17 cellular contexts compared by ENCODE assay signal in genomic region chr2:182378759-182379158, GRCh38. TPM values are rescaled to one million over a fixed set of nuclear protein-coding genes. Genes with fewer than 3 reads are reported as not detected.
A peak's percentile ranks its signal among the peaks of the same experiment; 100 is the strongest.
DNase-seq lines count a peak whose midpoint lies in the region; ATAC-seq and TF ChIP-seq lines count a peak whose summit lies in the region.
"Had no signal": no experiment of that assay in that cellular context is flagged by ENCODE, and none has a peak within 500 bp of the region (broad histone marks: within the 10 kb centered on the region; RNA-seq: fewer than 3 reads in every experiment).

No MANE protein-coding gene starts in this region.

- no peaks in the 10 kb centered on the region for H3K36me3 ChIP-seq in A673 (ENCODE audit: insufficient read depth, low read length, poor library complexity, severe bottlenecking)
- peaks cover 8% of the 10 kb centered on the region for H3K36me3 ChIP-seq in adipocyte (ENCODE audit: control insufficient read depth, insufficient read depth, low read length, severe bottlenecking)
- peaks cover 3% of the 10 kb centered on the region for H3K36me3 ChIP-seq in left ventricle myocardium inferior
- no peaks in the 10 kb centered on the region for H3K36me3 ChIP-seq in sigmoid colon
- no peaks in the 10 kb centered on the region for H3K36me3 ChIP-seq in neuronal stem cell (replicated peaks in 1 of 2; ENCODE audit: control insufficient read depth in 2 of 2, insufficient read depth in 2 of 2, low read length in 2 of 2)
- H3K36me3 ChIP-seq: BE2C had no signal

- no peak overlapping the region for H2AK5ac ChIP-seq in neuronal stem cell (ENCODE audit: low read depth, low read length)

- 37 to 49% methylated on average over 2 of the region's 2 CpGs for WGBS in sigmoid colon, 2 donors
- WGBS in neuronal stem cell (ENCODE audit: extremely low coverage in 2 of 2, insufficient read length in 2 of 2, insufficient replicate concordance in 1 of 2), 2 donors: no CpG with 5 or more reads among the region's 2 CpGs

- H3K4me2 ChIP-seq in neuronal stem cell (ENCODE audit: insufficient read depth, low read length, poor library complexity, severe bottlenecking): no peak overlapping the region

- H2BK15ac ChIP-seq in neuronal stem cell (ENCODE audit: low read length): no peak overlapping the region

- H3K23ac ChIP-seq in neuronal stem cell (ENCODE audit: low read depth, low read length, poor library complexity): no peak overlapping the region

- no peak for DNase-seq in A673 (ENCODE audit: low spot score)
- no peak for DNase-seq in adipocyte (ENCODE audit: low read depth)
- no peak for DNase-seq in left ventricle myocardium inferior
- no peak for DNase-seq in sigmoid colon
- no peak for DNase-seq in neuronal stem cell (ENCODE audit: low spot score)
- no peak for DNase-seq in glomerular visceral epithelial cell (ENCODE audit: extremely low spot score)
- DNase-seq: BE2C; CD4-positive, alpha-beta memory T cell; NCI-H2107; NCI-H226; NCI-H526; NK-92 treated with Interleukin-12 subunit alpha and Interleukin-12 subunit beta, amount 100 ng/mL, for 24 hours; OCI-M1 had no signal

- no peak overlapping the region for H4K91ac ChIP-seq in neuronal stem cell (ENCODE audit: low read depth, low read length, poor library complexity)

- TF ChIP-seq POLR2A in sigmoid colon (IDR thresholded peaks at IDR 0.05): no peak

- no peak overlapping the region for H4K8ac ChIP-seq in neuronal stem cell (ENCODE audit: low read depth, low read length)

- no peak overlapping the region for H3K14ac ChIP-seq in neuronal stem cell (ENCODE audit: low read length)

- no peak overlapping the region for H2BK5ac ChIP-seq in neuronal stem cell (ENCODE audit: low read length)

- H2BK12ac ChIP-seq in neuronal stem cell (ENCODE audit: low read length): no peak overlapping the region

- no peak for ATAC-seq in HG03175 (IDR thresholded peaks at IDR 0.05; ENCODE audit: unreplicated experiment)
- ATAC-seq: K562 had no signal

- H3K4ac ChIP-seq in neuronal stem cell (ENCODE audit: low read length): no peak overlapping the region

- POLR2A ChIA-PET in A673 (lab: Charles Lee; ENCODE audit: low non-redundant PET): no interaction called here

- peak overlapping the region; percentile 14 for H3K9ac ChIP-seq in adipocyte (ENCODE audit: low read length)
- no peak overlapping the region for H3K9ac ChIP-seq in neuronal stem cell (ENCODE audit: low read depth, low read length, poor library complexity)

- H3K18ac ChIP-seq in neuronal stem cell (ENCODE audit: low read length): no peak overlapping the region

- H3K27ac ChIP-seq in A673 (ENCODE audit: low read depth, low read length, poor library complexity, severe bottlenecking) (peak overlapping the region; percentile 59), left ventricle myocardium inferior (replicated peaks) (peak overlapping the region; percentile 59), sigmoid colon (peak overlapping the region in 3 of 4 donors; percentile 12 to 25 (median 15)), neuronal stem cell (replicated peaks; ENCODE audit: low read length) (no peak overlapping the region)
- H3K27ac ChIP-seq: RWPE1 had no signal

- H3K4me3 ChIP-seq in A673 (ENCODE audit: low read depth, low read length, poor library complexity, severe bottlenecking) (no peak overlapping the region), adipocyte (ENCODE audit: low read length) (peak overlapping the region; percentile 55), left ventricle myocardium inferior (no peak overlapping the region), sigmoid colon (no peak overlapping the region), neuronal stem cell (ENCODE audit: low read length in 2 of 2) (no peak overlapping the region)
- H3K4me3 ChIP-seq: K562 had no signal

- intact Hi-C loops in A673 (cut with micrococcal nuclease; ENCODE audit: unreplicated experiment): loop anchor here (10.0 kb wide), 1 partner anchor 184 kb away; no protein-coding TSS in a partner anchor
- intact Hi-C loops in left ventricle myocardium inferior (cut with micrococcal nuclease): no loop called here
- intact Hi-C loops in sigmoid colon (cut with DNase I): no loop called here

- no peak overlapping the region for H2AFZ ChIP-seq in neuronal stem cell (ENCODE audit: low read length)

- TF ChIP-seq CTCF in A673 (conservative IDR thresholded peaks at IDR 0.05; ENCODE audit: low read depth, low read length): no peak
- no peak for TF ChIP-seq CTCF in left ventricle myocardium inferior (IDR thresholded peaks at IDR 0.05; ENCODE audit: borderline replicate concordance)
- TF ChIP-seq CTCF in sigmoid colon (IDR thresholded peaks at IDR 0.05): no peak

- H3K9me3 ChIP-seq in A673 (ENCODE audit: low read depth, low read length, poor library complexity, severe bottlenecking): peaks cover 28% of the 10 kb centered on the region
- H3K9me3 ChIP-seq in adipocyte (ENCODE audit: control insufficient read depth, low read length): peaks cover 28% of the 10 kb centered on the region
- H3K9me3 ChIP-seq in left ventricle myocardium inferior (replicated peaks): peaks cover 44% of the 10 kb centered on the region
- H3K9me3 ChIP-seq in sigmoid colon: peaks cover 0 to 2% (median 0%) of the 10 kb centered on the region in 4 donors
- peaks cover 1 to 27% of the 10 kb centered on the region in 2 donors for H3K9me3 ChIP-seq in neuronal stem cell (replicated peaks in 1 of 2; ENCODE audit: control insufficient read depth in 2 of 2, insufficient read depth in 1 of 2, low read depth in 1 of 2, low read length in 2 of 2)
- H3K9me3 ChIP-seq: BE2C had no signal

- H3K4me1 ChIP-seq in A673 (ENCODE audit: insufficient read depth, low read length, poor library complexity, severe bottlenecking) (peaks cover 18% of the 10 kb centered on the region), adipocyte (ENCODE audit: control insufficient read depth, insufficient read depth, low read length) (peaks cover 18% of the 10 kb centered on the region), left ventricle myocardium inferior (peaks cover 25% of the 10 kb centered on the region), sigmoid colon (peaks cover 0 to 14% (median 6%) of the 10 kb centered on the region in 4 donors), neuronal stem cell (ENCODE audit: control insufficient read depth in 2 of 2, insufficient read depth in 1 of 2, low read depth in 1 of 2, low read length in 2 of 2) (no peaks in the 10 kb centered on the region)
- H3K4me1 ChIP-seq: BE2C had no signal

- no peak overlapping the region for H2BK120ac ChIP-seq in neuronal stem cell (ENCODE audit: low read depth, low read length)

- CTCF ChIA-PET in A673 (lab: Charles Lee): no interaction called here

- H3K27me3 ChIP-seq in A673 (replicated peaks; ENCODE audit: insufficient read depth, low read depth, low read length, poor library complexity) (no peaks in the 10 kb centered on the region), adipocyte (replicated peaks; ENCODE audit: control insufficient read depth, insufficient read depth, low read length) (no peaks in the 10 kb centered on the region), left ventricle myocardium inferior (ENCODE audit: low read depth) (no peaks in the 10 kb centered on the region), sigmoid colon (no peaks in the 10 kb centered on the region), neuronal stem cell (ENCODE audit: control insufficient read depth in 3 of 3, insufficient read depth in 3 of 3, low read depth in 1 of 3, low read length in 3 of 3) (no peaks in the 10 kb centered on the region)
- H3K27me3 ChIP-seq: BE2C had no signal

- H3K79me1 ChIP-seq in neuronal stem cell (ENCODE audit: low read depth, low read length): no peaks in the 10 kb centered on the region

- no TSS peak for BruUV-seq in A673 (replicated peaks; lab: Mats Ljungman, UMichigan)

- no peak for TF ChIP-seq EP300 in sigmoid colon (IDR thresholded peaks at IDR 0.05)

RNA-seq across cellular contexts. Expression of gene PDE1A, which starts 48.1 kb away (rescaled TPM):
- total RNA-seq in A673 (2021) (3.1 and 3.8 TPM in 2 replicates), left ventricle myocardium inferior (17.3 TPM), sigmoid colon (10 to 100 TPM; 17.2 to 37.1 (median 33.3) TPM)
- 1 to 10 TPM in 2 of 3 donors, under 1 TPM in 1; 0.69 to 9.0 (median 3.4) TPM for polyA plus RNA-seq in sigmoid colon
- polyA plus RNA-seq in neuronal stem cell (2013, experiment 1 of 2): 0.03 TPM
- polyA plus RNA-seq in neuronal stem cell (2013, experiment 2 of 2): 0.04 TPM
- total RNA-seq: CD4-positive, alpha-beta memory T cell had no signal
- polyA plus RNA-seq: CD4-positive, alpha-beta memory T cell; H1 had no signal
